Comparison of ENCODE assay signal across 8 cellular contexts in the genomic region with DNA sequence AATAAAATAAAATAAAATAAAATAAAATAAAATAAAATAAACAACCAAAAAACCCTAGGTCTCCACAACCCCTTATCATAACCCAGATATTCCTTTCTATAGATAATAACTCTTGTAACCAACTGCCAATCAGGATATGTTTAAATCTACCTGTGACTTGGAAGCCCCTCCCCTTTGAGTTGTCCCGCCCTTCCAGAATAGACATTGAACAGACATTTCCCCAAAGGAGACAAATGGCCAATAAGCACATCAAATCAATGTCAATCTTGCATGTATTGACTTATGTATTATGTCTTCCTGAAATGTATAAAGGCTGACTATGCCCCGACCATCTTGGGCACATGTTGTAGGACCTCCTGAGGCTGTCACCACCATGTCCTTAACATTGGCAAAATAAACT. TPM values are rescaled to one million over a fixed set of nuclear protein-coding genes. Genes with fewer than 3 reads are reported as not detected.
DNase-seq lines count a peak whose midpoint lies in the region; ATAC-seq and TF ChIP-seq lines count a peak whose summit lies in the region.

No MANE protein-coding gene starts in this region.

- TF ChIP-seq CTCF in Calu3 (IDR thresholded peaks at IDR 0.05; ENCODE audit: unreplicated experiment) (no peak), MCF 10A (IDR thresholded peaks at IDR 0.05; ENCODE audit: unreplicated experiment) (no peak)

- peak overlapping the region; percentile 93 to 99 for H3K9ac ChIP-seq in mucosa of rectum (ENCODE audit: low read depth in 1 of 2, low read length in 2 of 2)

- CTCF ChIA-PET in Calu3 (lab: Charles Lee) (interaction anchor here (1.0 to 1.2 kb wide), 2 partner anchors 70 to 381 kb away, joined by 3 to 4 read pairs; no protein-coding TSS in a partner anchor), MCF 10A (lab: Yijun Ruan, JAX) (interaction anchor here (0.6 to 1.9 kb wide), 2 partner anchors 20 to 71 kb away, joined by 5 to 21 read pairs; no protein-coding TSS in a partner anchor)

- H3K9me3 ChIP-seq in MG63 (no peaks in the 10 kb centered on the region), mucosa of rectum (ENCODE audit: control insufficient read depth in 2 of 2, low read length in 2 of 2) (no peaks in the 10 kb centered on the region)

- H3K4me1 ChIP-seq in mucosa of rectum (ENCODE audit: control insufficient read depth in 2 of 2, insufficient read depth in 2 of 2, low read length in 2 of 2) = peaks cover 17 to 20% of the 10 kb centered on the region in 2 donors

- peak overlapping the region; percentile 99 to 100 for H3K27ac ChIP-seq in mucosa of rectum (ENCODE audit: low read depth in 2 of 2, low read length in 2 of 2)

- H3K9me3 Mint-ChIP-seq in Calu3 (ENCODE audit: low read depth, unreplicated experiment) = no peaks in the 10 kb centered on the region
- H3K9me3 Mint-ChIP-seq in MCF 10A (ENCODE audit: unreplicated experiment) = no peaks in the 10 kb centered on the region

- POLR2A ChIA-PET in MCF 10A (lab: Yijun Ruan, JAX) = interaction anchor here (0.5 to 3.6 kb wide), 12 partner anchors 8 to 1664 kb away, joined by 3 to 54 read pairs (median 4); a partner anchor contains a TSS

- H3K4me3 Mint-ChIP-seq in Calu3 (ENCODE audit: low read depth, unreplicated experiment) = peak overlapping the region; percentile 92
- H3K4me3 Mint-ChIP-seq in MCF 10A (ENCODE audit: unreplicated experiment) = peak overlapping the region; percentile 94

- H3K36me3 ChIP-seq in MG63 (peaks cover 20% of the 10 kb centered on the region), mucosa of rectum (ENCODE audit: control insufficient read depth in 2 of 2, insufficient read depth in 2 of 2, low read length in 2 of 2) (peaks cover 21 to 22% of the 10 kb centered on the region in 2 donors)

- DNase-seq in Calu3 = peak; percentile 18
- no peak for DNase-seq in MG63
- DNase-seq in MCF 10A (ENCODE audit: unreplicated experiment) = peak; percentile 43
- DNase-seq in RPMI8226 = no peak
- no peak for DNase-seq in stimulated activated CD4-positive, alpha-beta T cell treated with anti-CD3 and anti-CD28 coated beads, Interleukin-4, amount 100 ng/mL, for 4 hours

- no peaks in the 10 kb centered on the region for H3K27me3 ChIP-seq in MG63
- H3K27me3 ChIP-seq in mucosa of rectum (ENCODE audit: control insufficient read depth in 2 of 2, insufficient read depth in 2 of 2, low read length in 2 of 2) = no peaks in the 10 kb centered on the region

- peak overlapping the region; percentile 64 for H3K4me3 ChIP-seq in MG63
- H3K4me3 ChIP-seq in mucosa of rectum (ENCODE audit: low read length in 2 of 2) = peak overlapping the region; percentile 90 to 95

- H3K4me1 Mint-ChIP-seq in Calu3 (ENCODE audit: low read depth, unreplicated experiment) (no peaks in the 10 kb centered on the region), MCF 10A (ENCODE audit: insufficient read depth, unreplicated experiment) (peaks cover 16% of the 10 kb centered on the region)

- peak overlapping the region; percentile 82 for H3K27ac Mint-ChIP-seq in Calu3 (ENCODE audit: unreplicated experiment)
- H3K27ac Mint-ChIP-seq in MCF 10A (ENCODE audit: low read depth, unreplicated experiment) = peak overlapping the region; percentile 99

- H3K36me3 Mint-ChIP-seq in Calu3 (ENCODE audit: insufficient read depth, unreplicated experiment) (peaks cover 32% of the 10 kb centered on the region), MCF 10A (ENCODE audit: insufficient read depth, unreplicated experiment) (peaks cover 10% of the 10 kb centered on the region)

- H3K27me3 Mint-ChIP-seq in Calu3 (ENCODE audit: unreplicated experiment) (no peaks in the 10 kb centered on the region), MCF 10A (ENCODE audit: insufficient read depth, unreplicated experiment) (no peaks in the 10 kb centered on the region)

- no peak for ATAC-seq in HG02870 (IDR thresholded peaks at IDR 0.05; ENCODE audit: unreplicated experiment)
- ATAC-seq in HG03139 (IDR thresholded peaks at IDR 0.05; ENCODE audit: unreplicated experiment) = no peak

- intact Hi-C loops in Calu3 (cut with micrococcal nuclease; ENCODE audit: unreplicated experiment) (no loop called here), MCF 10A (cut with micrococcal nuclease) (loop anchor here (5.0 kb wide), 2 partner anchors 71 to 376 kb away; no protein-coding TSS in a partner anchor)

- no TSS peak for BruUV-seq in Calu3 (replicated peaks; lab: Mats Ljungman, UMichigan)
- BruUV-seq in MCF 10A (replicated peaks; lab: Mats Ljungman, UMichigan) = no TSS peak

RNA-seq across cellular contexts. Expression of a gene that starts 1.5 kb away (rescaled TPM):
- total RNA-seq in Calu3 (2022) (15.0 and 19.3 TPM in 2 replicates), MCF 10A (2022) (14.5 and 18.2 TPM in 2 replicates)
- total RNA-seq in MG63 (2014; rRNA removed; shearing (Covaris generic); ENCODE audit: low replicate concordance) = 2.8 and 10.1 TPM in 2 replicates

RNA-seq across cellular contexts. Expression of a gene that starts 10.2 kb away (rescaled TPM):
- total RNA-seq in Calu3 (2022) = not detected in 2 replicates
- total RNA-seq in MG63 (2014; rRNA removed; shearing (Covaris generic); ENCODE audit: low replicate concordance) = 3.2 and 4.3 TPM in 2 replicates
- not detected in 2 replicates for total RNA-seq in MCF 10A (2022)

RNA-seq across cellular contexts. Expression of a gene that starts 14.3 kb away (rescaled TPM):
- total RNA-seq in Calu3 (2022) (14.1 and 15.6 TPM in 2 replicates), MCF 10A (2022) (30.4 and 33.0 TPM in 2 replicates)
- 14.8 and 30.2 TPM in 2 replicates for total RNA-seq in MG63 (2014; rRNA removed; shearing (Covaris generic); ENCODE audit: low replicate concordance)

RNA-seq across cellular contexts. Expression of a gene that starts 34.2 kb away (rescaled TPM):
- 0.61 and 1.3 TPM in 2 replicates for total RNA-seq in Calu3 (2022)
- total RNA-seq in MG63 (2014; rRNA removed; shearing (Covaris generic); ENCODE audit: low replicate concordance) = not detected in 2 replicates
- 0.25 TPM in 1 of 2 replicates, not detected in the other for total RNA-seq in MCF 10A (2022)

Comparison
In these comparisons a context has a peak if more than half of its experiments do, and no peak if none do; other contexts are left out.
1. DNase-seq: peak in Calu3 (single experiment) and MCF 10A (single experiment); none in MG63 (single experiment), RPMI8226 (single experiment) and stimulated activated CD4-positive, alpha-beta T cell treated with anti-CD3 and anti-CD28 coated beads, Interleukin-4, amount 100 ng/mL, for 4 hours (0 of 2).